11 cellular contexts compared by ENCODE assay signal in genomic region chr3:11379824-11380281, GRCh38.
DNase-seq lines count a peak whose midpoint lies in the region; ATAC-seq and TF ChIP-seq lines count a peak whose summit lies in the region.
"Had no signal": no experiment of that assay in that cellular context is flagged by ENCODE, and none has a peak within 500 bp of the region (broad histone marks: within the 10 kb centered on the region; RNA-seq: fewer than 3 reads in every experiment).

No MANE protein-coding gene starts in this region.

- H3K18ac ChIP-seq in mesenchymal stem cell (ENCODE audit: low read depth in 1 of 2, low read length in 2 of 2) = peak overlapping the region in 1 of 2 experiments; percentile 50

- no peaks in the 10 kb centered on the region for H3K27me3 ChIP-seq in mesenchymal stem cell (ENCODE audit: control insufficient read depth in 1 of 2, insufficient read depth in 1 of 2, low read length in 2 of 2)

- peak overlapping the region; percentile 28 for H3K9ac ChIP-seq in mesenchymal stem cell (ENCODE audit: low read length)

- H3K9me3 ChIP-seq in mesenchymal stem cell (ENCODE audit: control insufficient read depth, low read length) = no peaks in the 10 kb centered on the region

- H3K27me3 Mint-ChIP-seq in stimulated activated naive CD8-positive, alpha-beta T cell treated with anti-CD3 and anti-CD28 coated beads, Interleukin-15, amount 100 ng/mL, for 72 hours = no peaks in the 10 kb centered on the region

- H3K14ac ChIP-seq in mesenchymal stem cell (ENCODE audit: low read length in 2 of 2) = no peak overlapping the region

- ATAC-seq in stimulated activated naive CD8-positive, alpha-beta T cell treated with anti-CD3 and anti-CD28 coated beads, Interleukin-15, amount 100 ng/mL, for 72 hours = no peak
- ATAC-seq: activated CD8-positive, alpha-beta T cell treated with anti-CD3 and anti-CD28 coated beads, Interleukin-2, amount 10 ng/mL, durations not matched to agents 7 days and 5 days; activated naive CD4-positive, alpha-beta T cell treated with anti-CD3 and anti-CD28 coated beads, Interleukin-2, amount 50 U/mL, for 72 hours had no signal

- H3K4me2 ChIP-seq in mesenchymal stem cell (ENCODE audit: low read length, poor library complexity, severe bottlenecking) = no peak overlapping the region

- no peaks in the 10 kb centered on the region for H3K9me3 Mint-ChIP-seq in stimulated activated naive CD8-positive, alpha-beta T cell treated with anti-CD3 and anti-CD28 coated beads, Interleukin-15, amount 100 ng/mL, for 72 hours
- H3K9me3 Mint-ChIP-seq: activated naive CD4-positive, alpha-beta T cell treated with anti-CD3 and anti-CD28 coated beads, Interleukin-2, amount 50 U/mL, for 72 hours had no signal

- WGBS in mesenchymal stem cell = 29% methylated on average over 10 of the region's 10 CpGs

- peaks cover 10% of the 10 kb centered on the region for H3K79me1 ChIP-seq in mesenchymal stem cell (replicated peaks; ENCODE audit: low read length, poor library complexity, severe bottlenecking)

- H3K4me1 ChIP-seq in mesenchymal stem cell (ENCODE audit: control insufficient read depth, insufficient read depth, low read depth, low read length) = no peaks in the 10 kb centered on the region

- H3K27ac ChIP-seq in coronary artery (peak overlapping the region; percentile 54 to 70), mesenchymal stem cell (ENCODE audit: low read length, poor library complexity, severe bottlenecking) (no peak overlapping the region), substantia nigra (ENCODE audit: low read depth, low read length, poor library complexity, severe bottlenecking) (peak overlapping the region; percentile 21)

- H3K4me3 ChIP-seq in coronary artery (peak overlapping the region; percentile 54), mesenchymal stem cell (ENCODE audit: insufficient read depth in 1 of 2, low read depth in 1 of 2, low read length in 2 of 2) (no peak overlapping the region)

- no peak overlapping the region for H2AK5ac ChIP-seq in mesenchymal stem cell (ENCODE audit: low read length, severe bottlenecking)

- no peak overlapping the region for H2BK15ac ChIP-seq in mesenchymal stem cell (ENCODE audit: low read depth, poor library complexity, severe bottlenecking)

- no peak overlapping the region for H3K23ac ChIP-seq in mesenchymal stem cell (ENCODE audit: low read length in 2 of 2)

- no peak overlapping the region for H2BK5ac ChIP-seq in mesenchymal stem cell (ENCODE audit: low read depth, low read length, poor library complexity, severe bottlenecking)

- no peak overlapping the region for H4K8ac ChIP-seq in mesenchymal stem cell (ENCODE audit: low read length)

- DNase-seq in NCI-H748 treated with DMSO at 0.1 percent for 48 hours (lab: John Stamatoyannopoulos, UW) (peak; percentile 19), coronary artery (ENCODE audit: low spot score) (no peak), mesenchymal stem cell (peak; percentile 51), substantia nigra (lab: John Stamatoyannopoulos, UW) (peak in 3 of 49 donors; percentile 8 to 15 (median 9)), NCI-H1694 treated with DMSO at 0.1 percent for 48 hours (lab: John Stamatoyannopoulos, UW) (no peak), cerebellum (ENCODE audit: low spot score) (no peak)
- no peak for DNase-seq in activated naive CD4-positive, alpha-beta T cell (lab: John Stamatoyannopoulos, UW)
- no peak for DNase-seq in stimulated activated naive CD8-positive, alpha-beta T cell treated with anti-CD3 and anti-CD28 coated beads, Interleukin-15, amount 100 ng/mL, for 72 hours
- DNase-seq: GOT3 had no signal

- no peak overlapping the region for H3K4me3 Mint-ChIP-seq in stimulated activated naive CD8-positive, alpha-beta T cell treated with anti-CD3 and anti-CD28 coated beads, Interleukin-15, amount 100 ng/mL, for 72 hours
- H3K4me3 Mint-ChIP-seq: activated CD8-positive, alpha-beta T cell treated with anti-CD3 and anti-CD28 coated beads, Interleukin-2, amount 10 ng/mL, durations not matched to agents 7 days and 5 days had no signal

- peak overlapping the region in 1 of 2 experiments; percentile 78 for H3K4ac ChIP-seq in mesenchymal stem cell (ENCODE audit: low read depth in 1 of 2, low read length in 2 of 2)

- no peak overlapping the region for H3K27ac Mint-ChIP-seq in stimulated activated naive CD8-positive, alpha-beta T cell treated with anti-CD3 and anti-CD28 coated beads, Interleukin-15, amount 100 ng/mL, for 72 hours
- H3K27ac Mint-ChIP-seq: activated CD8-positive, alpha-beta T cell treated with anti-CD3 and anti-CD28 coated beads, Interleukin-2, amount 10 ng/mL, durations not matched to agents 7 days and 5 days; activated naive CD4-positive, alpha-beta T cell treated with anti-CD3 and anti-CD28 coated beads, Interleukin-2, amount 50 U/mL, for 72 hours had no signal

- H2BK12ac ChIP-seq in mesenchymal stem cell (ENCODE audit: low read length in 2 of 2) = no peak overlapping the region

- H3K4me1 Mint-ChIP-seq in stimulated activated naive CD8-positive, alpha-beta T cell treated with anti-CD3 and anti-CD28 coated beads, Interleukin-15, amount 100 ng/mL, for 72 hours = no peaks in the 10 kb centered on the region

- peaks cover 0 to 14% of the 10 kb centered on the region in 2 experiments for H3K36me3 ChIP-seq in mesenchymal stem cell (ENCODE audit: control insufficient read depth in 1 of 2, insufficient read depth in 2 of 2, low read depth in 1 of 2, low read length in 2 of 2)

- no peak overlapping the region for H4K91ac ChIP-seq in mesenchymal stem cell (ENCODE audit: low read length)

- no peak overlapping the region for H2BK120ac ChIP-seq in mesenchymal stem cell (ENCODE audit: low read depth, low read length)

- TF ChIP-seq CTCF in coronary artery (IDR thresholded peaks at IDR 0.05) = no peak

- no peak overlapping the region for H2AFZ ChIP-seq in mesenchymal stem cell (ENCODE audit: low read depth, low read length)

Comparison
In these comparisons a context has a peak if more than half of its experiments do, and no peak if none do; other contexts are left out.
1. DNase-seq: peak in NCI-H748 treated with DMSO at 0.1 percent for 48 hours (single experiment) and mesenchymal stem cell (single experiment); none in coronary artery (single experiment), activated naive CD4-positive, alpha-beta T cell (0 of 4), NCI-H1694 treated with DMSO at 0.1 percent for 48 hours (single experiment), stimulated activated naive CD8-positive, alpha-beta T cell treated with anti-CD3 and anti-CD28 coated beads, Interleukin-15, amount 100 ng/mL, for 72 hours (0 of 2) and cerebellum (single experiment).